ENCODE assay signal across 8 cellular contexts in genomic region chr2:98444436-98445166, GRCh38. TPM values are rescaled to one million over a fixed set of nuclear protein-coding genes. Genes with fewer than 3 reads are reported as not detected.
DNase-seq lines count a peak whose midpoint lies in the region; ATAC-seq and TF ChIP-seq lines count a peak whose summit lies in the region.

Gene INPP4A (plus strand): TSS chr2:98444858. CDS start chr2:98520049, 75,191 bp downstream.

- no peak within 1 kb of the TSS for H3K27ac ChIP-seq in iPS-18a (ENCODE audit: low read length)

- peak; percentile 75 for ATAC-seq in HG02884 (IDR thresholded peaks at IDR 0.05; ENCODE audit: unreplicated experiment)

- H3K4me3 ChIP-seq in iPS-18a (ENCODE audit: low read length) (peak within 1 kb of the TSS; percentile 92), skeletal muscle satellite cell (ENCODE audit: low read length) (peak within 1 kb of the TSS; percentile 97)

- H3K36me3 Mint-ChIP-seq in brain = no peaks in the 10 kb centered on the region

- H3K4me3 Mint-ChIP-seq in brain = peak within 1 kb of the TSS; percentile 90 to 98 (median 96)

- H3K9me3 Mint-ChIP-seq in brain = peaks cover 0 to 8% (median 6%) of the 10 kb centered on the region in 5 experiments

- peak within 1 kb of the TSS; percentile 98 for H3K4me2 ChIP-seq in skeletal muscle satellite cell (ENCODE audit: low read length)

- no peaks in the 10 kb centered on the region for H3K36me3 ChIP-seq in iPS-18a (ENCODE audit: control insufficient read depth, low read depth, low read length)
- H3K36me3 ChIP-seq in skeletal muscle satellite cell (ENCODE audit: insufficient read depth, low read length) = no peaks in the 10 kb centered on the region

- H3K27ac Mint-ChIP-seq in brain = peak within 1 kb of the TSS; percentile 93 to 98 (median 95)

- H3K4me1 Mint-ChIP-seq in brain = peaks cover 48% of the 10 kb centered on the region

- H3K9ac ChIP-seq in iPS-18a (ENCODE audit: low read length) = peak within 1 kb of the TSS; percentile 71
- H3K9ac ChIP-seq in skeletal muscle satellite cell (ENCODE audit: low read depth, low read length) = peak within 1 kb of the TSS; percentile 82

- no peak for TF ChIP-seq CTCF in brain (conservative IDR thresholded peaks at IDR 0.05)

- H3K4me1 ChIP-seq in iPS-18a (ENCODE audit: control insufficient read depth, low read depth, low read length) (peaks cover 52% of the 10 kb centered on the region), skeletal muscle satellite cell (ENCODE audit: control insufficient read depth, insufficient read depth, low read length) (peaks cover 14% of the 10 kb centered on the region)

- H3K9me3 ChIP-seq in iPS-18a (ENCODE audit: control insufficient read depth, low read depth, low read length) (no peaks in the 10 kb centered on the region), skeletal muscle satellite cell (replicated peaks; ENCODE audit: low read length) (no peaks in the 10 kb centered on the region)

- H3K27me3 Mint-ChIP-seq in brain = peaks cover 18% of the 10 kb centered on the region

- no peaks in the 10 kb centered on the region for H3K27me3 ChIP-seq in iPS-18a (ENCODE audit: control insufficient read depth, insufficient read depth, low read length)
- peaks cover 13% of the 10 kb centered on the region for H3K27me3 ChIP-seq in skeletal muscle satellite cell (ENCODE audit: control insufficient read depth, insufficient read depth, low read length)

- peak; percentile 61 to 71 for DNase-seq in NCI-H2081 (lab: John Stamatoyannopoulos, UW)
- no peak for DNase-seq in NCI-H2081 treated with DMSO at 0.1 percent for 48 hours (lab: John Stamatoyannopoulos, UW)
- DNase-seq in NCI-H146 treated with DMSO at 0.1 percent for 48 hours (lab: John Stamatoyannopoulos, UW; ENCODE audit: unreplicated experiment) = peak; percentile 62
- peak; percentile 86 for DNase-seq in UCSD-AML1 (lab: John Stamatoyannopoulos, UW; ENCODE audit: unreplicated experiment)

RNA-seq across cellular contexts. Expression of gene INPP4A, which starts in this region (rescaled TPM):
- 11.1 TPM for polyA plus RNA-seq in brain (ENCODE audit: insufficient read depth, low read depth, low replicate concordance)
- total RNA-seq in skeletal muscle satellite cell (2012; rRNA removed) = 13.8 and 17.7 TPM in 2 replicates
